ENCODE assay signal across 23 cellular contexts in the genomic region with DNA sequence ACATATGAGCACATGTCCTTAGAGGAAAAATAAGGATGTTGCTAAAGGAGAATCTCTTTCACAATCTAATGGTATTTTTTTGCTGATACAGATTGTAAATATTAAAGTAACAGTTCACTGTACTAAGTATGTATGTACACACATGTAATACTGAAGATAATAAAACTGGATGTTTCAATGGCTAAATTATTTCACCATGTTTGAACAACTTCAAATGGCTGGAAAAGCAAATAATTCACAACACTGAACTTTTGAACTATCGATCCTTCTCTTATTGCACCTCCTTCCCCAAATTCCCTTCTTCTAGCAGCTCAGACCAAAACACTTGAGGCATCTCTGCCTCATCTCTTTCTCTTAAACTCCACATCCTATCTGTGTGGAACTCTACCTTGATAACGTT.
DNase-seq lines count a peak whose midpoint lies in the region; ATAC-seq, FAIRE-seq and TF ChIP-seq lines count a peak whose summit lies in the region.
"Had no signal": no experiment of that assay in that cellular context is flagged by ENCODE, and none has a peak within 500 bp of the region (broad histone marks: within the 10 kb centered on the region; RNA-seq: fewer than 3 reads in every experiment).

No MANE protein-coding gene starts in this region.

- POLR2A ChIA-PET in HepG2 (lab: Yijun Ruan, JAX) (no interaction called here), PC-3 (lab: Charles Lee; ENCODE audit: unreplicated experiment) (no interaction called here)

- H3K36me3 ChIP-seq in HepG2 (replicated peaks in 1 of 2; ENCODE audit: control insufficient read depth in 1 of 2, insufficient read depth in 2 of 2, low read length in 2 of 2) = no peaks in the 10 kb centered on the region
- H3K36me3 ChIP-seq in right lobe of liver = no peaks in the 10 kb centered on the region
- H3K36me3 ChIP-seq in neural progenitor cell = no peaks in the 10 kb centered on the region
- H3K36me3 ChIP-seq in PC-3 (ENCODE audit: low read depth, low read length) = no peaks in the 10 kb centered on the region
- H3K36me3 ChIP-seq: BE2C had no signal

- no peak for TF ChIP-seq POLR2A in HepG2 (IDR thresholded peaks at IDR 0.05; ENCODE audit: insufficient read depth in 1 of 2, low read depth in 2 of 2, low read length in 2 of 2)
- no peak for TF ChIP-seq POLR2A in right lobe of liver (IDR thresholded peaks at IDR 0.05)

- H3K9me3 Mint-ChIP-seq in neural progenitor cell = peaks cover 3% of the 10 kb centered on the region
- H3K9me3 Mint-ChIP-seq: CD4-positive, alpha-beta T cell had no signal

- no peak overlapping the region for H2AFZ ChIP-seq in HepG2 (ENCODE audit: low read length)
- H2AFZ ChIP-seq in neural progenitor cell (replicated peaks) = peak overlapping the region; percentile 82
- H2AFZ ChIP-seq in PC-3 (ENCODE audit: low read length) = no peak overlapping the region

- no peak overlapping the region for H3K27ac Mint-ChIP-seq in neural progenitor cell
- H3K27ac Mint-ChIP-seq: CD14-positive monocyte; CD4-positive, alpha-beta T cell; CD8-positive, alpha-beta memory T cell had no signal

- no peak overlapping the region for H3K4me3 Mint-ChIP-seq in neural progenitor cell
- H3K4me3 Mint-ChIP-seq: CD14-positive monocyte; CD4-positive, alpha-beta T cell; CD8-positive, alpha-beta memory T cell had no signal

- H3K4me1 ChIP-seq in HepG2 (ENCODE audit: insufficient read depth, low read length) = peaks cover 10% of the 10 kb centered on the region
- H3K4me1 ChIP-seq in right lobe of liver = no peaks in the 10 kb centered on the region
- H3K4me1 ChIP-seq in neural progenitor cell = peaks cover 8% of the 10 kb centered on the region
- H3K4me1 ChIP-seq in PC-3 (ENCODE audit: insufficient read depth, low read length) = no peaks in the 10 kb centered on the region
- H3K4me1 ChIP-seq: BE2C; BLaER1 treated with 17β-estradiol and CSF1 and Interleukin-3, amounts not matched to agents 10 nM and 100 nM had no signal

- DNase-seq in HepG2 (ENCODE audit: low spot score) = peak; percentile 38
- no peak for DNase-seq in right lobe of liver
- DNase-seq in NCI-H146 treated with DMSO at 0.1 percent for 48 hours (lab: John Stamatoyannopoulos, UW; ENCODE audit: unreplicated experiment) = peak; percentile 6
- DNase-seq in neural progenitor cell (ENCODE audit: low spot score) = no peak
- DNase-seq in PC-3 = no peak
- no peak for DNase-seq in NCI-H69 (lab: John Stamatoyannopoulos, UW)
- DNase-seq: AML-193; BE2C; CD4-positive, alpha-beta T cell; CD8-positive, alpha-beta memory T cell; DMS 273 treated with DMSO at 0.1 percent for 48 hours; DMS79; EL; GDM1; GOT3; H7 had no signal

- H3K4me2 ChIP-seq in HepG2 (ENCODE audit: low read depth, low read length) (no peak overlapping the region), neural progenitor cell (no peak overlapping the region), PC-3 (ENCODE audit: low read length) (no peak overlapping the region)
- H3K4me2 ChIP-seq: BLaER1 treated with 17β-estradiol and CSF1 and Interleukin-3, amounts not matched to agents 10 nM and 100 nM had no signal

- CTCF ChIA-PET in HepG2 (lab: Yijun Ruan, JAX; ENCODE audit: low intra/inter-chr PET ratio, low total read pairs) = no interaction called here
- CTCF ChIA-PET in PC-3 (lab: Charles Lee) = no interaction called here

- H3K9me3 ChIP-seq in HepG2 (ENCODE audit: low read length) (no peaks in the 10 kb centered on the region), right lobe of liver (no peaks in the 10 kb centered on the region), neural progenitor cell (ENCODE audit: low read depth) (no peaks in the 10 kb centered on the region), PC-3 (ENCODE audit: low read length) (no peaks in the 10 kb centered on the region)
- H3K9me3 ChIP-seq: BE2C; BLaER1 treated with 17β-estradiol and CSF1 and Interleukin-3, amounts not matched to agents 10 nM and 100 nM had no signal

- no peak for TF ChIP-seq RAD21 in HepG2 (CRISPR knock-in tag; IDR thresholded peaks at IDR 0.05)

- BruUV-seq in HepG2 (replicated peaks; lab: Mats Ljungman, UMichigan) = no TSS peak
- BruUV-seq in PC-3 (replicated peaks; lab: Mats Ljungman, UMichigan) = no TSS peak

- no peaks in the 10 kb centered on the region for H4K20me1 ChIP-seq in HepG2 (ENCODE audit: insufficient read depth, low read length)
- H4K20me1 ChIP-seq in neural progenitor cell (ENCODE audit: low read depth) = no peaks in the 10 kb centered on the region
- no peaks in the 10 kb centered on the region for H4K20me1 ChIP-seq in PC-3 (ENCODE audit: low read length)

- H3F3A ChIP-seq in neural progenitor cell (ENCODE audit: low read depth) (no peaks in the 10 kb centered on the region), PC-3 (ENCODE audit: low read length, unreplicated experiment) (no peaks in the 10 kb centered on the region)

- H3K27me3 Mint-ChIP-seq in neural progenitor cell (ENCODE audit: insufficient read depth, low read depth) = no peaks in the 10 kb centered on the region
- H3K27me3 Mint-ChIP-seq: CD4-positive, alpha-beta T cell; CD8-positive, alpha-beta memory T cell had no signal

- H3K4me3 ChIP-seq in HepG2 (replicated peaks in 1 of 3; ENCODE audit: insufficient read depth in 1 of 3, low read depth in 2 of 3, low read length in 3 of 3) = no peak overlapping the region
- H3K4me3 ChIP-seq in right lobe of liver = no peak overlapping the region
- H3K4me3 ChIP-seq in neural progenitor cell = no peak overlapping the region
- H3K4me3 ChIP-seq in PC-3 (ENCODE audit: low read length) = no peak overlapping the region
- H3K4me3 ChIP-seq: BLaER1 treated with 17β-estradiol and CSF1 and Interleukin-3, amounts not matched to agents 10 nM and 100 nM; GM12878 had no signal

- in situ Hi-C loops in HepG2 (cut with HindIII; ENCODE audit: extremely low pct_ligation_motif_present, low pct_unique_long_range_greater_than_20kb) = no loop called here

- ATAC-seq in HepG2 = peak; percentile 73
- no peak for ATAC-seq in right lobe of liver
- no peak for ATAC-seq in PC-3
- ATAC-seq: GM12878, HCT116 had no signal

- TF ChIP-seq CTCF in HepG2 (CRISPR knock-in tag; IDR thresholded peaks at IDR 0.05) (no peak), right lobe of liver (IDR thresholded peaks at IDR 0.05) (no peak), neural progenitor cell (IDR thresholded peaks at IDR 0.05) (no peak), PC-3 (conservative IDR thresholded peaks at IDR 0.05; ENCODE audit: low read depth, low read length) (no peak)

- H3K27me3 ChIP-seq in HepG2 (ENCODE audit: control insufficient read depth in 1 of 2, insufficient read depth in 2 of 2, low read length in 2 of 2) (no peaks in the 10 kb centered on the region), right lobe of liver (no peaks in the 10 kb centered on the region), neural progenitor cell (no peaks in the 10 kb centered on the region), PC-3 (ENCODE audit: low read length) (no peaks in the 10 kb centered on the region)
- H3K27me3 ChIP-seq: BE2C; BLaER1 treated with 17β-estradiol and CSF1 and Interleukin-3, amounts not matched to agents 10 nM and 100 nM had no signal

- no peak for FAIRE-seq in HepG2 (lab: Jason Lieb, UNC)
- FAIRE-seq: A204.1, D721Med, GM12878 had no signal

- H3K79me2 ChIP-seq in HepG2 (ENCODE audit: insufficient read depth, low read length) (no peaks in the 10 kb centered on the region), neural progenitor cell (ENCODE audit: low read depth) (no peaks in the 10 kb centered on the region), PC-3 (ENCODE audit: low read length) (no peaks in the 10 kb centered on the region)

- H3K9ac ChIP-seq in HepG2 (ENCODE audit: insufficient read depth, low read depth, low read length) (no peak overlapping the region), neural progenitor cell (no peak overlapping the region), PC-3 (ENCODE audit: low read length) (no peak overlapping the region)
- H3K9ac ChIP-seq: BLaER1 treated with 17β-estradiol and CSF1 and Interleukin-3, amounts not matched to agents 10 nM and 100 nM had no signal

- TF ChIP-seq EP300 in HepG2 (IDR thresholded peaks at IDR 0.05; ENCODE audit: low read depth in 2 of 2, low read length in 2 of 2) = peak in 1 of 2 experiments; percentile 52; a peak in 1 of 4 replicates
- no peak for TF ChIP-seq EP300 in HepG2 (CRISPR knock-in tag; IDR thresholded peaks at IDR 0.05; ENCODE audit: borderline replicate concordance)

- no peaks in the 10 kb centered on the region for H3K9me2 ChIP-seq in PC-3 (replicated peaks; ENCODE audit: low read length)

- H3K27ac ChIP-seq in HepG2 (ENCODE audit: extremely low read length, insufficient read depth, low read length) = no peak overlapping the region
- no peak overlapping the region for H3K27ac ChIP-seq in right lobe of liver
- no peak overlapping the region for H3K27ac ChIP-seq in neural progenitor cell
- no peak overlapping the region for H3K27ac ChIP-seq in PC-3 (ENCODE audit: low read length)
- H3K27ac ChIP-seq: 22Rv1; BLaER1 treated with 17β-estradiol and CSF1 and Interleukin-3, amounts not matched to agents 10 nM and 100 nM had no signal

- 2% methylated on average over 2 of the region's 2 CpGs for WGBS in HepG2 (ENCODE audit: low lambda C conversion rate)
- WGBS in right lobe of liver (ENCODE audit: insufficient coverage, low coverage, low lambda C conversion rate, missing lambda C conversion rate) = 51% methylated on average over 2 of the region's 2 CpGs

- intact Hi-C loops in HepG2 (cut with micrococcal nuclease; ENCODE audit: unreplicated experiment) (no loop called here), right lobe of liver (cut with DNase I) (no loop called here), PC-3 (cut with micrococcal nuclease) (no loop called here)

- H3K4me1 Mint-ChIP-seq in neural progenitor cell = peaks cover 25% of the 10 kb centered on the region
- H3K4me1 Mint-ChIP-seq: CD14-positive monocyte; CD8-positive, alpha-beta memory T cell had no signal

- peaks cover 7% of the 10 kb centered on the region for H3K36me3 Mint-ChIP-seq in neural progenitor cell
- H3K36me3 Mint-ChIP-seq: CD14-positive monocyte; CD8-positive, alpha-beta memory T cell had no signal

Comparison
In these comparisons a context has a peak if more than half of its experiments do, and no peak if none do; other contexts are left out.
1. DNase-seq: peak in HepG2 (single experiment) and NCI-H146 treated with DMSO at 0.1 percent for 48 hours (single experiment); none in right lobe of liver (0 of 3), neural progenitor cell (single experiment), PC-3 (single experiment) and NCI-H69 (single experiment).